37 cellular contexts compared by ENCODE assay signal in genomic region chr19:1004204-1004802, GRCh38. TPM values are rescaled to one million over a fixed set of nuclear protein-coding genes. Genes with fewer than 3 reads are reported as not detected.
"Had no signal": no experiment of that assay in that cellular context is flagged by ENCODE, and none has a peak within 500 bp of the region (broad histone marks: within the 10 kb centered on the region; RNA-seq: fewer than 3 reads in every experiment).

No MANE protein-coding gene starts in this region.

- H3K9ac ChIP-seq: parathyroid adenoma had no signal

- H3K4me1 Mint-ChIP-seq: activated CD8-positive, alpha-beta memory T cell treated with anti-CD3 and anti-CD28 coated beads, Interleukin-2, amount 10 ng/mL, durations not matched to agents 7 days and 5 days had no signal

- H3K9me3 ChIP-seq: adrenal gland, ascending aorta, gastrocnemius medialis, psoas muscle, suprapubic skin, tibial artery had no signal

- H3K27me3 ChIP-seq: ascending aorta had no signal

- H3K9me3 Mint-ChIP-seq: activated CD4-positive, alpha-beta memory T cell treated with anti-CD3 and anti-CD28 coated beads for 36 hours; activated CD4-positive, alpha-beta T cell treated with anti-CD3 and anti-CD28 coated beads, Interleukin-2, amount 10 ng/mL, durations not matched to agents 24 days and 14 days; activated naive CD4-positive, alpha-beta T cell treated with anti-CD3 and anti-CD28 coated beads, Interleukin-2, amount 50 U/mL, for 72 hours; activated T-helper 2 cell treated with anti-CD3 and anti-CD28 coated beads, Interferon-gamma antibody, Interleukin-2, Interleukin-4, amounts not matched to agents 10 μg/mL and 5 μg/mL and 100 μg/mL, durations not matched to agents 14 hours and 24 hours and 36 hours; effector memory CD8-positive, alpha-beta T cell; nephron progenitor cell; stimulated activated memory B cell treated with anti-CD40 and anti-IgM and Interleukin-4, amounts not matched to agents 10 μg/mL and 1 μg/mL and 100 μg/mL, for 72 hours had no signal

- H3K36me3 ChIP-seq: adrenal gland, gastrocnemius medialis had no signal

- H3K4me3 Mint-ChIP-seq: activated CD4-positive, alpha-beta memory T cell treated with anti-CD3 and anti-CD28 coated beads for 36 hours; activated CD4-positive, alpha-beta T cell treated with anti-CD3 and anti-CD28 coated beads, Interleukin-2, amount 10 ng/mL, durations not matched to agents 24 days and 14 days; activated CD8-positive, alpha-beta memory T cell treated with anti-CD3 and anti-CD28 coated beads, Interleukin-2, amount 10 ng/mL, durations not matched to agents 7 days and 5 days; brain; effector memory CD8-positive, alpha-beta T cell; nephron progenitor cell; stimulated activated memory B cell treated with anti-CD40 and anti-IgM and Interleukin-4, amounts not matched to agents 10 μg/mL and 1 μg/mL and 100 μg/mL, for 72 hours; T-helper 17 cell had no signal

- H3K4me3 ChIP-seq: adrenal gland, ascending aorta, gastrocnemius medialis, hepatocyte, psoas muscle, smooth muscle cell, suprapubic skin, tibial artery had no signal

- DNase-seq: activated CD4-positive, alpha-beta memory T cell treated with anti-CD3 and anti-CD28 coated beads for 36 hours; activated CD4-positive, alpha-beta T cell treated with anti-CD3 and anti-CD28 coated beads, Interleukin-2, amount 10 ng/mL, durations not matched to agents 24 days and 14 days; activated CD4-positive, CD25-positive, alpha-beta regulatory T cell treated with anti-CD3 and anti-CD28 coated beads, Interleukin-2, amount 50 U/mL, for 72 hours; activated CD8-positive, alpha-beta memory T cell treated with anti-CD3 and anti-CD28 coated beads, Interleukin-2, amount 10 ng/mL, durations not matched to agents 7 days and 5 days; activated T-cell treated with anti-CD3 and anti-CD28 coated beads, Interleukin-2, amount 50 U/mL, for 48 hours; adrenal gland; cortex of kidney; effector memory CD8-positive, alpha-beta T cell; erythroblast; gastrocnemius medialis; left cardiac atrium; left ventricle myocardium superior; naive B cell; nephron progenitor cell; occipital lobe; psoas muscle; stimulated activated CD4-positive, alpha-beta T cell treated with anti-CD3 and anti-CD28 coated beads, Interleukin-1b, Interleukin-23, amount 100 ng/mL, for 48 hours; stimulated activated CD4-positive, alpha-beta T cell treated with anti-CD3 and anti-CD28 coated beads, Interleukin-4, amount 100 ng/mL, for 4 hours; stimulated activated CD8-positive, alpha-beta memory T cell treated with anti-CD3 and anti-CD28 coated beads, Interleukin-4, amount 100 ng/mL, for 48 hours; T-helper 17 cell; T1000; tibial artery; WERI-Rb-1 had no signal

- H3K4me1 ChIP-seq: gastrocnemius medialis, parathyroid adenoma, psoas muscle had no signal

- H3K36me3 Mint-ChIP-seq: activated CD8-positive, alpha-beta memory T cell treated with anti-CD3 and anti-CD28 coated beads, Interleukin-2, amount 10 ng/mL, durations not matched to agents 7 days and 5 days; activated naive CD4-positive, alpha-beta T cell treated with anti-CD3 and anti-CD28 coated beads, Interleukin-2, amount 50 U/mL, for 72 hours; brain had no signal

- H3K27ac Mint-ChIP-seq: activated CD4-positive, alpha-beta memory T cell treated with anti-CD3 and anti-CD28 coated beads for 36 hours; activated CD4-positive, alpha-beta T cell treated with anti-CD3 and anti-CD28 coated beads, Interleukin-2, amount 10 ng/mL, durations not matched to agents 24 days and 14 days; activated CD8-positive, alpha-beta memory T cell treated with anti-CD3 and anti-CD28 coated beads, Interleukin-2, amount 10 ng/mL, durations not matched to agents 7 days and 5 days; activated naive CD4-positive, alpha-beta T cell treated with anti-CD3 and anti-CD28 coated beads, Interleukin-2, amount 50 U/mL, for 72 hours; effector memory CD8-positive, alpha-beta T cell; nephron progenitor cell; stimulated activated memory B cell treated with anti-CD40 and anti-IgM and Interleukin-4, amounts not matched to agents 10 μg/mL and 1 μg/mL and 100 μg/mL, for 72 hours; T-helper 17 cell had no signal

RNA-seq across cellular contexts. Expression of gene GRIN3B, which starts 4.1 kb away (rescaled TPM):
- total RNA-seq: activated CD4-positive, alpha-beta memory T cell treated with anti-CD3 and anti-CD28 coated beads for 36 hours; activated CD8-positive, alpha-beta memory T cell treated with anti-CD3 and anti-CD28 coated beads, Interleukin-2, amount 10 ng/mL, durations not matched to agents 7 days and 5 days; activated T-helper 2 cell treated with anti-CD3 and anti-CD28 coated beads, Interferon-gamma antibody, Interleukin-2, Interleukin-4, amounts not matched to agents 10 μg/mL and 5 μg/mL and 100 μg/mL, durations not matched to agents 14 hours and 24 hours and 36 hours; ascending aorta; cardiac septum; gastrocnemius medialis; left ventricle myocardium superior; occipital lobe; urinary bladder had no signal

RNA-seq across cellular contexts. Expression of gene RNU6-2, which starts 17.0 kb away (rescaled TPM):
- total RNA-seq: activated CD4-positive, alpha-beta memory T cell treated with anti-CD3 and anti-CD28 coated beads for 36 hours; activated CD4-positive, alpha-beta T cell treated with anti-CD3 and anti-CD28 coated beads, Interleukin-2, amount 10 ng/mL, durations not matched to agents 24 days and 14 days; activated CD8-positive, alpha-beta memory T cell treated with anti-CD3 and anti-CD28 coated beads, Interleukin-2, amount 10 ng/mL, durations not matched to agents 7 days and 5 days; activated naive CD4-positive, alpha-beta T cell treated with anti-CD3 and anti-CD28 coated beads, Interleukin-2, amount 50 U/mL, for 72 hours; activated T-helper 2 cell treated with anti-CD3 and anti-CD28 coated beads, Interferon-gamma antibody, Interleukin-2, Interleukin-4, amounts not matched to agents 10 μg/mL and 5 μg/mL and 100 μg/mL, durations not matched to agents 14 hours and 24 hours and 36 hours; adrenal gland; ascending aorta; cardiac septum; chondrocyte; gastrocnemius medialis; hepatocyte; left cardiac atrium; left ventricle myocardium superior; lung microvascular endothelial cell; mesenteric fat pad; occipital lobe; psoas muscle; smooth muscle cell; suprapubic skin; T-helper 17 cell; urinary bladder had no signal
